Comparison of ENCODE assay signal across 32 cellular contexts in the genomic region with DNA sequence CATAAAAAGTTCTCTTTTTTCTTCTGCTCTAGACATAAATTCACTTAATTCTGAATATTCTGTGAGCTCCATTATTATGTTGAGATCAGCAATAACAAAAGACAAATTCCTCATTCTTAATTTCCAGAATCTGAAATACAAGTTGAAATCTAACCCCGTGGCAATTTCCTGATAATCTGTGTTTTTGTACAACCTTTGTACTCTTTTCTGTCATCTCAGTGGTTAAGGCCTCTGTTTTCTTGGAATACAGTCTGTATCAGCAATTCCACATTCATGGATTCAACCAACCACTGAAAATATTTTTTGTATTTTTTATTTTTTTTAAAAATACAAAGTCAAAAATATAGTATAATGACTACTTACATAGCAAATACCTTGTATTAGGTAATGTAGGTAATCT. TPM values are rescaled to one million over a fixed set of nuclear protein-coding genes. Genes with fewer than 3 reads are reported as not detected.
"Had no signal": no experiment of that assay in that cellular context is flagged by ENCODE, and none has a peak within 500 bp of the region (broad histone marks: within the 10 kb centered on the region; RNA-seq: fewer than 3 reads in every experiment).

No MANE protein-coding gene starts in this region.

- H3K36me3 ChIP-seq: esophagus squamous epithelium, gastrocnemius medialis, heart right ventricle, left ventricle myocardium inferior, lower lobe of right lung had no signal

- H3K27me3 ChIP-seq: dorsolateral prefrontal cortex, esophagus squamous epithelium, gastrocnemius medialis had no signal

- H3K27ac Mint-ChIP-seq: mesothelial cell of epicardium, naive B cell had no signal

- H3K9me3 Mint-ChIP-seq: mesothelial cell of epicardium had no signal

- ATAC-seq: esophagus mucosa, gastrocnemius medialis, heart right ventricle, left cardiac atrium, lower lobe of right lung, mucosa of descending colon had no signal

- DNase-seq: dermis blood vessel endothelial cell; dorsolateral prefrontal cortex; effector CD4-positive, alpha-beta T cell; effector memory CD4-positive, alpha-beta T cell; erythroblast; esophagus squamous epithelium; foreskin fibroblast; foreskin melanocyte; gastrocnemius medialis; glutamatergic neuron; head of caudate nucleus; heart right ventricle; hippocampal formation; left cardiac atrium; left ventricle myocardium inferior; lower lobe of right lung; mesenchymal stem cell; mucosa of descending colon; naive B cell had no signal

- H3K4me1 ChIP-seq: esophagus squamous epithelium, gastrocnemius medialis, heart right ventricle, left ventricle myocardium inferior, lower lobe of right lung had no signal

- H3K4me3 Mint-ChIP-seq: mesothelial cell of epicardium, naive B cell had no signal

- H3K27ac ChIP-seq: coronary artery, dorsolateral prefrontal cortex, epithelial cell of prostate, esophagus squamous epithelium, gastrocnemius medialis, heart right ventricle, left ventricle myocardium inferior, lower lobe of right lung had no signal

- H3K9me3 ChIP-seq: esophagus squamous epithelium, gastrocnemius medialis, heart right ventricle, left ventricle myocardium inferior, lower lobe of right lung, mucosa of descending colon had no signal

- FAIRE-seq: colon, islet of Langerhans, keratinocyte had no signal

- H3K36me3 Mint-ChIP-seq: mesothelial cell of epicardium had no signal

- H3K4me1 Mint-ChIP-seq: mesothelial cell of epicardium, naive B cell had no signal

- H3K4me3 ChIP-seq: coronary artery, dorsolateral prefrontal cortex, esophagus squamous epithelium, gastrocnemius medialis, heart right ventricle, left ventricle myocardium inferior, lower lobe of right lung, mucosa of descending colon had no signal

RNA-seq across cellular contexts. Expression of gene CCR8, which starts 8.7 kb away (rescaled TPM):
- total RNA-seq: dermis blood vessel endothelial cell, gastrocnemius medialis, glomerular endothelial cell, heart right ventricle, kidney epithelial cell, left cardiac atrium, left ventricle myocardium inferior, lower leg skin, lower lobe of right lung, lung microvascular endothelial cell, mesenteric fat pad, mesothelial cell of epicardium, myocyte had no signal
- polyA plus RNA-seq: heart right ventricle, keratinocyte had no signal

RNA-seq across cellular contexts. Expression of gene CX3CR1, which starts 58.4 kb away (rescaled TPM):
- total RNA-seq: dermis blood vessel endothelial cell, glomerular endothelial cell, kidney epithelial cell, lung microvascular endothelial cell, myocyte had no signal
